In genomic region chr5:37889612-37890317, GRCh38 we compare ENCODE assay signal across 1 cellular context.
TF ChIP-seq lines count a peak whose summit lies in the region.

No MANE protein-coding gene starts in this region.

TF ChIP-seq in GM23338, 12 proteins besides CTCF, POLR2A, EP300 and RAD21 (continued from another document):
- TF ChIP-seq, protein P1, sequence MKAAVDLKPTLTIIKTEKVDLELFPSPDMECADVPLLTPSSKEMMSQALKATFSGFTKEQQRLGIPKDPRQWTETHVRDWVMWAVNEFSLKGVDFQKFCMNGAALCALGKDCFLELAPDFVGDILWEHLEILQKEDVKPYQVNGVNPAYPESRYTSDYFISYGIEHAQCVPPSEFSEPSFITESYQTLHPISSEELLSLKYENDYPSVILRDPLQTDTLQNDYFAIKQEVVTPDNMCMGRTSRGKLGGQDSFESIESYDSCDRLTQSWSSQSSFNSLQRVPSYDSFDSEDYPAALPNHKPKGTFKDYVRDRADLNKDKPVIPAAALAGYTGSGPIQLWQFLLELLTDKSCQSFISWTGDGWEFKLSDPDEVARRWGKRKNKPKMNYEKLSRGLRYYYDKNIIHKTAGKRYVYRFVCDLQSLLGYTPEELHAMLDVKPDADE (IDR thresholded peaks at IDR 0.05), result no peak
- TF ChIP-seq ZNF114 (CRISPR knock-in tag; IDR thresholded peaks at IDR 0.05) (no peak), REST (IDR thresholded peaks at IDR 0.05; ENCODE audit: unreplicated experiment) (no peak), ZNF331 (CRISPR knock-in tag; IDR thresholded peaks at IDR 0.05; ENCODE audit: low read depth) (no peak), POLR2AphosphoS5 (IDR thresholded peaks at IDR 0.05; ENCODE audit: low read depth) (no peak), CREB1 (CRISPR knock-in tag; IDR thresholded peaks at IDR 0.05; ENCODE audit: low read depth) (no peak), EZH2 (IDR thresholded peaks at IDR 0.05; ENCODE audit: low read depth, unreplicated experiment) (no peak), EZH2phosphoT487 (IDR thresholded peaks at IDR 0.05; ENCODE audit: unreplicated experiment) (no peak)
